In the genomic region with DNA sequence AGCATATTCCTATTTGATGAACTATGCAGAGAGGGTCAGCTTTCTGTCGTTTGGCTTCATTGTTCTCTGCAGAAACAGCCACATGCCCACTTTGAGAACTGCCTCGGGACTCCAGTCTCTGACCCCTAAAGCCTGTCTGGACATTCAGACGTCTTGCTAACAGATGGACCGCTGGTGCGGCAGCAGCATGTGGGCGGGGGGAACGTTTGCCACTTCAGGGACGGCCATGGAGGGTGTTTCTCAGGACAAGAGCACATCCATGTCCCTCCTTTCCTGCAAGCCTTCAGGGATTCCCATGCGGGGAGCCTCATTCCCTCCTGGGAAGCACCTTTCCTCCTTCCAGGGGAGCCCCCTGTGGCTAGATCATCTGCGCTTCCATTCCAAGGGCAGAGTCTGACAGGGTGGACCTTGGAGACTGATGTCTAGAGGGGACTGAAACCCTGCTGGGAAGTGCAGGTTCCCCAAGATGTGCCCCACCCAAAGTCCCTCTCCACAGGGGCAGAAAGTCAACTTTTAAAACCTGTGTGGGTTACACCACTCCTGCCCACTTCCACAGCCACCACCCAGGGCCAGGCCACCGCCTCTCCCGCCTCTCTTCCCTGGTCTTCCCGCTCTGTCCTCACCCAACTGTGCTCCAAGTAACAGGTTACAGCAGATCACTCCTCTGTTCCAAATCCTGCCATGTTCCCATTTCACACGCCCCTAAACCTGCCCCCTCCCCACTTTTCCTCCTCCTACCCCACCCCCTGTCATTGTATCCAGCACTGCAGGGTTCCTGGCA, we compare ENCODE assay signal across 1 cellular context.
TF ChIP-seq lines count a peak whose summit lies in the region.

No MANE protein-coding gene starts in this region.

TF ChIP-seq in HEK293, 187 proteins besides CTCF, POLR2A, EP300 and RAD21 (continued from another document):
- TF ChIP-seq ZNF449 (tag by site-specific recombination; IDR thresholded peaks at IDR 0.05): no peak
